Comparison of ENCODE assay signal across 16 cellular contexts in genomic region chr15:63221346-63221745, GRCh38. TPM values are rescaled to one million over a fixed set of nuclear protein-coding genes. Genes with fewer than 3 reads are reported as not detected.
A peak's percentile ranks its signal among the peaks of the same experiment; 100 is the strongest.
DNase-seq lines count a peak whose midpoint lies in the region; ATAC-seq, FAIRE-seq and TF ChIP-seq lines count a peak whose summit lies in the region.
"Had no signal": no experiment of that assay in that cellular context is flagged by ENCODE, and none has a peak within 500 bp of the region (broad histone marks: within the 10 kb centered on the region; RNA-seq: fewer than 3 reads in every experiment).

No MANE protein-coding gene starts in this region.

- no peak for TF ChIP-seq RAD21 in A549 (conservative IDR thresholded peaks at IDR 0.05 in 1 of 2, IDR thresholded peaks at IDR 0.05 in 1 of 2)

- TF ChIP-seq EP300 in A549 (IDR thresholded peaks at IDR 0.05), result no peak

- ATAC-seq in A549, result peak; percentile 33 to 38; a peak in 2 of 6 replicates
- peak; percentile 98 for ATAC-seq in PC-3
- peak; percentile 47 for ATAC-seq in naive thymus-derived CD4-positive, alpha-beta T cell
- no peak for ATAC-seq in HG03520 (IDR thresholded peaks at IDR 0.05; ENCODE audit: unreplicated experiment)
- no peak for ATAC-seq in GM18517 (IDR thresholded peaks at IDR 0.05; ENCODE audit: unreplicated experiment)

- H3K4me2 ChIP-seq in A549, result no peak overlapping the region; the same call in 2 of the 3 replicates
- H3K4me2 ChIP-seq in PC-3 (ENCODE audit: low read length), result peak overlapping the region; percentile 56

- CTCF ChIA-PET in A549 (lab: Yijun Ruan, JAX), result interaction anchor here (0.9 to 1.5 kb wide), 2 partner anchors 10 to 44 kb away, joined by 3 to 4 read pairs; no protein-coding TSS in a partner anchor
- CTCF ChIA-PET in PC-3 (lab: Charles Lee), result no interaction called here
- CTCF ChIA-PET in naive thymus-derived CD4-positive, alpha-beta T cell (lab: Charles Lee), result interaction anchor here (0.6 kb wide), 1 partner anchor 33 kb away, joined by 4 read pairs; no protein-coding TSS in a partner anchor

- no TSS peak for BruUV-seq in PC-3 (replicated peaks; lab: Mats Ljungman, UMichigan)

- DNase-seq in A549 (ENCODE audit: low read depth in 1 of 2, low spot score in 1 of 2) (no peak), PC-3 (peak; percentile 75), fibroblast of the aortic adventitia (ENCODE audit: low read depth) (peak; percentile 56), NCI-H1048 (lab: John Stamatoyannopoulos, UW) (no peak)
- DNase-seq in naive thymus-derived CD4-positive, alpha-beta T cell, result no peak
- no peak for DNase-seq in activated CD4-positive, alpha-beta T cell treated with anti-CD3 and anti-CD28 coated beads, Interleukin-2, amount 50 U/mL, for 1 hour
- DNase-seq: activated CD4-positive, CD25-positive, alpha-beta regulatory T cell; activated T-cell treated with anti-CD3 and anti-CD28 coated beads, Interleukin-2, amount 50 U/mL, for 48 hours; islet precursor cell; NCI-H1105 treated with DMSO at 0.1 percent for 48 hours; NCI-H510A treated with DMSO at 0.1 percent for 48 hours; SJCRH30; testis had no signal

- peaks cover 0 to 2% (median 0%) of the 10 kb centered on the region in 11 donors for H3K9me3 Mint-ChIP-seq in naive thymus-derived CD4-positive, alpha-beta T cell

- TF ChIP-seq CTCF in A549 (IDR thresholded peaks at IDR 0.05) (no peak), PC-3 (conservative IDR thresholded peaks at IDR 0.05; ENCODE audit: low read depth, low read length) (no peak), fibroblast of the aortic adventitia (IDR thresholded peaks at IDR 0.05; ENCODE audit: insufficient read depth, low read length) (no peak)

- peaks cover 25% of the 10 kb centered on the region for H3K4me1 ChIP-seq in A549
- peaks cover 17% of the 10 kb centered on the region for H3K4me1 ChIP-seq in PC-3 (ENCODE audit: insufficient read depth, low read length)
- H3K4me1 ChIP-seq in naive thymus-derived CD4-positive, alpha-beta T cell (ENCODE audit: control insufficient read depth in 2 of 2, insufficient read depth in 2 of 2, low read length in 2 of 2), result peaks cover 0 to 5% of the 10 kb centered on the region in 2 donors
- H3K4me1 ChIP-seq: SJCRH30, testis had no signal

- peaks cover 0 to 45% (median 30%) of the 10 kb centered on the region in 5 donors for H3K36me3 Mint-ChIP-seq in naive thymus-derived CD4-positive, alpha-beta T cell

- no peak overlapping the region for H3K9ac ChIP-seq in PC-3 (ENCODE audit: low read length)

- no peak for FAIRE-seq in A549 (lab: Jason Lieb, UNC)

- WGBS in A549 (ENCODE audit: missing lambda C conversion rate), result 71% methylated on average over 3 of the region's 3 CpGs

- peak overlapping the region in 5 of 9 donors; percentile 5 to 74 (median 55) for H3K27ac Mint-ChIP-seq in naive thymus-derived CD4-positive, alpha-beta T cell
- H3K27ac Mint-ChIP-seq: progenitor cell of endocrine pancreas had no signal

- H3K4me3 Mint-ChIP-seq in naive thymus-derived CD4-positive, alpha-beta T cell, result no peak overlapping the region

- H3K9me2 ChIP-seq in PC-3 (replicated peaks; ENCODE audit: low read length), result no peaks in the 10 kb centered on the region

- no peak overlapping the region for H2AFZ ChIP-seq in PC-3 (ENCODE audit: low read length)

- no peak overlapping the region for H3K4me3 ChIP-seq in A549
- H3K4me3 ChIP-seq in PC-3 (ENCODE audit: low read length), result no peak overlapping the region
- H3K4me3 ChIP-seq in fibroblast of the aortic adventitia (ENCODE audit: low read depth, low read length), result no peak overlapping the region
- no peak overlapping the region for H3K4me3 ChIP-seq in naive thymus-derived CD4-positive, alpha-beta T cell (ENCODE audit: low read length)
- H3K4me3 ChIP-seq: SJCRH30, testis had no signal

- intact Hi-C loops in PC-3 (cut with micrococcal nuclease), result loop anchor here (1.0 kb wide), 1 partner anchor 9 kb away; no protein-coding TSS in a partner anchor
- intact Hi-C loops in naive thymus-derived CD4-positive, alpha-beta T cell (cut with micrococcal nuclease), result no loop called here

- POLR2A ChIA-PET in A549 (lab: Yijun Ruan, JAX) (no interaction called here), PC-3 (lab: Charles Lee; ENCODE audit: unreplicated experiment) (no interaction called here)
- POLR2A ChIA-PET in naive thymus-derived CD4-positive, alpha-beta T cell (lab: Charles Lee), result interaction anchor here (0.6 to 1.5 kb wide), 5 partner anchors 11 to 370 kb away, joined by 3 to 6 read pairs (median 4); no protein-coding TSS in a partner anchor

- no peaks in the 10 kb centered on the region for H4K20me1 ChIP-seq in PC-3 (ENCODE audit: low read length)

- no peaks in the 10 kb centered on the region for H3K27me3 Mint-ChIP-seq in naive thymus-derived CD4-positive, alpha-beta T cell
- H3K27me3 Mint-ChIP-seq: progenitor cell of endocrine pancreas had no signal

- H3K27ac ChIP-seq in A549 (no peak overlapping the region), PC-3 (ENCODE audit: low read length) (peak overlapping the region; percentile 40)
- H3K27ac ChIP-seq in naive thymus-derived CD4-positive, alpha-beta T cell (ENCODE audit: low read depth, low read length), result no peak overlapping the region
- H3K27ac ChIP-seq: SJCRH30, testis had no signal

- H3K36me3 ChIP-seq in PC-3 (ENCODE audit: low read depth, low read length), result no peaks in the 10 kb centered on the region
- H3K36me3 ChIP-seq in naive thymus-derived CD4-positive, alpha-beta T cell (ENCODE audit: control insufficient read depth in 2 of 3, insufficient read depth in 3 of 3, low read length in 3 of 3), result peaks cover 0 to 10% (median 0%) of the 10 kb centered on the region in 3 experiments
- H3K36me3 ChIP-seq: SJCRH30 had no signal

- no peaks in the 10 kb centered on the region for H3K79me2 ChIP-seq in PC-3 (ENCODE audit: low read length)

- peaks cover 23 to 84% (median 80%) of the 10 kb centered on the region in 7 donors for H3K4me1 Mint-ChIP-seq in naive thymus-derived CD4-positive, alpha-beta T cell

- no peak for TF ChIP-seq POLR2A in A549 (IDR thresholded peaks at IDR 0.05; ENCODE audit: low read length)

- H3K9me3 ChIP-seq in A549 (no peaks in the 10 kb centered on the region), PC-3 (ENCODE audit: low read length) (no peaks in the 10 kb centered on the region)
- H3K9me3 ChIP-seq in naive thymus-derived CD4-positive, alpha-beta T cell (ENCODE audit: control insufficient read depth in 2 of 3, low read length in 3 of 3), result no peaks in the 10 kb centered on the region
- H3K9me3 ChIP-seq: SJCRH30, testis had no signal

- H3F3A ChIP-seq in PC-3 (ENCODE audit: low read length, unreplicated experiment), result no peaks in the 10 kb centered on the region

- H3K27me3 ChIP-seq in PC-3 (ENCODE audit: low read length), result no peaks in the 10 kb centered on the region
- no peaks in the 10 kb centered on the region for H3K27me3 ChIP-seq in naive thymus-derived CD4-positive, alpha-beta T cell (ENCODE audit: control insufficient read depth in 2 of 2, insufficient read depth in 2 of 2, low read length in 2 of 2)
- H3K27me3 ChIP-seq: SJCRH30, testis had no signal

TF ChIP-seq in A549, 52 proteins besides CTCF, POLR2A, EP300 and RAD21 (continues in another document):
- TF ChIP-seq CHD2 (IDR thresholded peaks at IDR 0.05; ENCODE audit: low read length, partially characterized antibody) (no peak), JUNB (IDR thresholded peaks at IDR 0.05) (no peak), ZNF302 (CRISPR knock-in tag; IDR thresholded peaks at IDR 0.05) (no peak), HOXB5 (CRISPR knock-in tag; IDR thresholded peaks at IDR 0.05) (no peak), PBX3 (IDR thresholded peaks at IDR 0.05) (no peak), TP53 (CRISPR knock-in tag; IDR thresholded peaks at IDR 0.05) (no peak), HDAC2 (IDR thresholded peaks at IDR 0.05) (no peak), HOXB13 (CRISPR knock-in tag; IDR thresholded peaks at IDR 0.05; ENCODE audit: low read depth) (no peak), HOXA7 (CRISPR knock-in tag; IDR thresholded peaks at IDR 0.05) (no peak)

RNA-seq across cellular contexts. Expression of gene RAB8B, which starts 31.9 kb away (rescaled TPM):
- polyA plus RNA-seq in A549 (2011; rRNA removed), result 28.8 and 41.4 TPM in 2 replicates
- polyA plus RNA-seq in A549 (2012; cell fraction: cytosol; rRNA removed), result 7.0 and 7.8 TPM in 2 replicates
- polyA plus RNA-seq in A549 (2012; cell fraction: nucleus; rRNA removed), result 1.2 and 2.2 TPM in 2 replicates
- polyA plus RNA-seq in A549 (2017; fragmentation: RNase III; extraction: RNeasy Plus Mini Kit Qiagen cat#74134 plus additional on column Dnase treatment), result 19.5 to 22.2 TPM (median 21.5 TPM) in 3 replicates
- 13.6 and 14.7 TPM in 2 replicates for polyA minus RNA-seq in A549 (2011; rRNA and poly(A)+ RNA removed)
- 6.2 and 8.5 TPM in 2 replicates for total RNA-seq in PC-3 (2014; rRNA removed)
- 25.3 and 84.1 TPM in 2 replicates for total RNA-seq in fibroblast of the aortic adventitia (ENCODE audit: low replicate concordance)
- 100 to 1,000 TPM in 1 of 5 experiments, 10 to 100 TPM in 4; 37.2 to 100 (median 71.3) TPM for total RNA-seq in naive thymus-derived CD4-positive, alpha-beta T cell
- 10 to 100 TPM; 30.4 to 32.0 TPM for polyA plus RNA-seq in naive thymus-derived CD4-positive, alpha-beta T cell

RNA-seq across cellular contexts. Expression of gene APH1B, which starts 56.1 kb away (rescaled TPM):
- polyA plus RNA-seq in A549 (2011; rRNA removed), result 25.3 and 28.5 TPM in 2 replicates
- polyA plus RNA-seq in A549 (2012; cell fraction: cytosol; rRNA removed), result 6.0 and 9.1 TPM in 2 replicates
- polyA plus RNA-seq in A549 (2012; cell fraction: nucleus; rRNA removed), result 6.6 and 10.3 TPM in 2 replicates
- 14.0 to 19.8 TPM (median 16.4 TPM) in 3 replicates for polyA plus RNA-seq in A549 (2017; fragmentation: RNase III; extraction: RNeasy Plus Mini Kit Qiagen cat#74134 plus additional on column Dnase treatment)
- 28.0 and 37.2 TPM in 2 replicates for polyA minus RNA-seq in A549 (2011; rRNA and poly(A)+ RNA removed)
- total RNA-seq in PC-3 (2014; rRNA removed), result 2.6 and 2.8 TPM in 2 replicates
- 7.8 and 22.3 TPM in 2 replicates for total RNA-seq in fibroblast of the aortic adventitia (ENCODE audit: low replicate concordance)
- total RNA-seq in naive thymus-derived CD4-positive, alpha-beta T cell, result 10 to 100 TPM in 4 of 5 experiments, 1 to 10 TPM in 1; 9.9 to 29.9 (median 17.6) TPM
- 10 to 100 TPM; 10.9 to 11.4 TPM for polyA plus RNA-seq in naive thymus-derived CD4-positive, alpha-beta T cell

Comparison
In these comparisons a context has a peak if more than half of its experiments do, and no peak if none do; other contexts are left out.
1. ATAC-seq: peak in A549 (2 of 2), PC-3 (single experiment) and naive thymus-derived CD4-positive, alpha-beta T cell (single experiment); none in HG03520 (single experiment) and GM18517 (single experiment).
2. DNase-seq: peak in PC-3 (single experiment) and fibroblast of the aortic adventitia (single experiment); none in A549 (0 of 2), naive thymus-derived CD4-positive, alpha-beta T cell (0 of 9), activated CD4-positive, alpha-beta T cell treated with anti-CD3 and anti-CD28 coated beads, Interleukin-2, amount 50 U/mL, for 1 hour (single experiment) and NCI-H1048 (single experiment).